Comparison of ENCODE assay signal across 31 cellular contexts in the genomic region with DNA sequence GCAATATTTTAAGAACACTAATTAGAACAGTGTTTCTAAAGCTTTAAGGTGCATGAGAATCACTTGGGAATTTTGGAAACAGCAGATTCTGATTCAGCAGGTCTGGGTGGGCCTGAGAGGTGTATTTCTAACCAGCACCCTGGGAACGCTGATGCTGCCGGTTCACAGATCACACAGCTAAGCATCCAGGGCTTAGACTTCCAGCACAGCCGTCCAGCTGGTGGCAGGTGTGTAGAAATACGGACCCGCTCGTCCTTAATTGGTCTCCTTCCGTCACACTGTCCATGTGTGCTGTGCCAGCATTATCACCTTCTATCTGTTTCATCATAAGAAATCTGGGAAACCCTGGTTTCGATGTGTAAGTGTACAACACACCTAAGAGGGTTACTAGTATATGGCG. TPM values are rescaled to one million over a fixed set of nuclear protein-coding genes. Genes with fewer than 3 reads are reported as not detected.
"Had no signal": no experiment of that assay in that cellular context is flagged by ENCODE, and none has a peak within 500 bp of the region (broad histone marks: within the 10 kb centered on the region; RNA-seq: fewer than 3 reads in every experiment).

No MANE protein-coding gene starts in this region.

- H3K36me3 ChIP-seq: ascending aorta, cardiac muscle cell had no signal

- H3K4me3 ChIP-seq: ascending aorta, cardiac muscle cell had no signal

- H3K4me1 ChIP-seq: ascending aorta had no signal

- H3K27me3 ChIP-seq: ascending aorta, cardiac muscle cell had no signal

- H3K9me3 ChIP-seq: ascending aorta had no signal

- DNase-seq: activated CD4-positive, alpha-beta memory T cell treated with anti-CD3 and anti-CD28 coated beads, Interleukin-2, amount 10 ng/mL, durations not matched to agents 7 days and 5 days; activated CD4-positive, alpha-beta T cell treated with anti-CD3 and anti-CD28 coated beads for 1 hour; activated CD4-positive, alpha-beta T cell treated with anti-CD3 and anti-CD28 coated beads for 36 hours; activated CD4-positive, alpha-beta T cell treated with anti-CD3 and anti-CD28 coated beads for 48 hours; activated CD4-positive, alpha-beta T cell treated with anti-CD3 and anti-CD28 coated beads, Interleukin-2, amount 10 ng/mL, durations not matched to agents 7 days and 5 days; activated CD4-positive, alpha-beta T cell treated with anti-CD3 and anti-CD28 coated beads, Interleukin-2, amount 50 U/mL, for 48 hours; activated CD4-positive, CD25-positive, alpha-beta regulatory T cell; activated CD8-positive, alpha-beta memory T cell treated with anti-CD3 and anti-CD28 coated beads for 24 hours; activated CD8-positive, alpha-beta memory T cell treated with anti-CD3 and anti-CD28 coated beads, Interleukin-2, amount 10 ng/mL, durations not matched to agents 7 days and 5 days; activated CD8-positive, alpha-beta memory T cell treated with anti-CD3 and anti-CD28 coated beads, Interleukin-2, amount 50 U/mL, for 48 hours; activated CD8-positive, alpha-beta T cell treated with anti-CD3 and anti-CD28 coated beads, Interleukin-2, amount 10 ng/mL, durations not matched to agents 7 days and 5 days; activated effector memory CD4-positive, alpha-beta T cell treated with Interleukin-2 at 50 U/mL for 16 hours; activated gamma-delta T cell; activated naive CD4-positive, alpha-beta T cell treated with anti-CD3 and anti-CD28 coated beads, Interleukin-2, amount 10 ng/mL, durations not matched to agents 7 days and 5 days; activated naive CD4-positive, alpha-beta T cell treated with Interleukin-2 at 50 U/mL for 16 hours; activated naive CD8-positive, alpha-beta T cell treated with anti-CD3 and anti-CD28 coated beads, Interleukin-2, amount 10 ng/mL, durations not matched to agents 7 days and 5 days; activated naive CD8-positive, alpha-beta T cell treated with anti-CD3 and anti-CD28 coated beads, Interleukin-2, amount 50 U/mL, for 24 hours; activated T-cell treated with anti-CD3 and anti-CD28 coated beads, Interleukin-2, amount 50 U/mL, for 24 hours; activated T-cell treated with anti-CD3 and anti-CD28 coated beads, Interleukin-2, amount 50 U/mL, for 48 hours; amygdala; anterior cingulate cortex; caudate nucleus; cerebellar nuclear complex; T-helper 2 cell; T-helper 9 cell had no signal

- ATAC-seq: activated CD4-positive, alpha-beta T cell treated with anti-CD3 and anti-CD28 coated beads for 36 hours; activated CD4-positive, CD25-positive, alpha-beta regulatory T cell treated with anti-CD3 and anti-CD28 coated beads, Interleukin-2, amount 50 U/mL, for 24 hours; activated CD8-positive, alpha-beta memory T cell treated with anti-CD3 and anti-CD28 coated beads, Interleukin-2, amount 10 ng/mL, durations not matched to agents 7 days and 5 days; activated CD8-positive, alpha-beta T cell treated with anti-CD3 and anti-CD28 coated beads, Interleukin-2, amount 10 ng/mL, durations not matched to agents 7 days and 5 days; activated naive CD8-positive, alpha-beta T cell treated with anti-CD3 and anti-CD28 coated beads, Interleukin-2, amount 50 U/mL, for 24 hours; WTC11 had no signal

- H3K27ac ChIP-seq: ascending aorta, cardiac muscle cell, VCaP had no signal

RNA-seq across cellular contexts. Expression of gene DAOA, which starts 40.6 kb away (rescaled TPM):
- polyA plus RNA-seq: adipose tissue, cardiac muscle cell had no signal
